Comparison of ENCODE assay signal across 9 cellular contexts in genomic region chr20:45469336-45470261, GRCh38.
DNase-seq lines count a peak whose midpoint lies in the region; ATAC-seq lines count a peak whose summit lies in the region.
"Had no signal": no experiment of that assay in that cellular context is flagged by ENCODE, and none has a peak within 500 bp of the region (broad histone marks: within the 10 kb centered on the region; RNA-seq: fewer than 3 reads in every experiment).

WFDC2 (plus strand) TSS chr20:45469753; CDS start chr20:45469782, 29 bp downstream.

- H3K36me3 ChIP-seq in effector memory CD4-positive, alpha-beta T cell (ENCODE audit: control insufficient read depth, insufficient read depth, low read length): no peaks in the 10 kb centered on the region
- no peaks in the 10 kb centered on the region for H3K36me3 ChIP-seq in muscle layer of colon (ENCODE audit: insufficient read depth, low read length)
- H3K36me3 ChIP-seq: SJSA1 had no signal

- peak within 1 kb of the TSS; percentile 46 for H3K4me3 ChIP-seq in effector memory CD4-positive, alpha-beta T cell (ENCODE audit: insufficient read depth, low read depth, low read length, poor library complexity, severe bottlenecking)
- peak within 1 kb of the TSS; percentile 10 to 73 for H3K4me3 ChIP-seq in muscle layer of colon (ENCODE audit: low read depth in 1 of 2, low read length in 2 of 2)
- H3K4me3 ChIP-seq: SJSA1 had no signal

- DNase-seq in NCI-H2196 (lab: John Stamatoyannopoulos, UW; ENCODE audit: unreplicated experiment) (peak; percentile 74), cerebellar nuclear complex (lab: John Stamatoyannopoulos, UW) (no peak)
- DNase-seq in effector memory CD4-positive, alpha-beta T cell: no peak
- no peak for DNase-seq in activated effector memory CD4-positive, alpha-beta T cell treated with Interleukin-2 at 50 U/mL for 16 hours

- no peak within 1 kb of the TSS for H3K27ac ChIP-seq in effector memory CD4-positive, alpha-beta T cell (ENCODE audit: insufficient read depth, low read length, poor library complexity, severe bottlenecking)
- H3K27ac ChIP-seq in muscle layer of colon (ENCODE audit: low read depth, low read length): peak within 1 kb of the TSS; percentile 79
- H3K27ac ChIP-seq: SJSA1 had no signal

- peaks cover 13% of the 10 kb centered on the region for H3K4me1 ChIP-seq in effector memory CD4-positive, alpha-beta T cell (ENCODE audit: control insufficient read depth, insufficient read depth, low read length, poor library complexity, severe bottlenecking)
- no peaks in the 10 kb centered on the region for H3K4me1 ChIP-seq in muscle layer of colon (ENCODE audit: insufficient read depth, low read length)

- peak within 1 kb of the TSS; percentile 68 for H3K9ac ChIP-seq in muscle layer of colon (ENCODE audit: low read length)

- peaks cover 32% of the 10 kb centered on the region for H3K27me3 ChIP-seq in effector memory CD4-positive, alpha-beta T cell (replicated peaks; ENCODE audit: control insufficient read depth, insufficient read depth, low read length, poor library complexity, severe bottlenecking)
- H3K27me3 ChIP-seq in muscle layer of colon (ENCODE audit: control insufficient read depth in 1 of 2, insufficient read depth in 2 of 2, low read length in 2 of 2): no peaks in the 10 kb centered on the region

- H3K9me3 ChIP-seq in effector memory CD4-positive, alpha-beta T cell (ENCODE audit: control insufficient read depth, low read length): no peaks in the 10 kb centered on the region
- H3K9me3 ChIP-seq in muscle layer of colon (ENCODE audit: low read length): no peaks in the 10 kb centered on the region
- H3K9me3 ChIP-seq: SJSA1 had no signal

- ATAC-seq in GM19463 (IDR thresholded peaks at IDR 0.05; ENCODE audit: unreplicated experiment): peak; percentile 4
- no peak for ATAC-seq in HG03135 (IDR thresholded peaks at IDR 0.05; ENCODE audit: unreplicated experiment)
- ATAC-seq in HG02642 (IDR thresholded peaks at IDR 0.05; ENCODE audit: poor library complexity, unreplicated experiment): no peak
